14 cellular contexts compared by ENCODE assay signal in the genomic region with DNA sequence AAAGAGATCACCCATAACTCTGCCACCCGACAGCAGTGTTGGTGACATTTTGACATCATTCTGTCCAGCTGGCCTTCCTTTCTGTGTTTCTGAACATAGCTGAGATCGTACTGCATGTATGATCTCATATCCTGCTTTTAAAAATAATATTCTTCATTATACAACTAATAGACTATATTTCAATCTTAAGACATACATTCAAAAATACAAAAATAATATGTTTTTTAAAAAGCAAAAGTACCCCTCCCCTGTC. TPM values are rescaled to one million over a fixed set of nuclear protein-coding genes. Genes with fewer than 3 reads are reported as not detected.
A peak's percentile ranks its signal among the peaks of the same experiment; 100 is the strongest.
DNase-seq lines count a peak whose midpoint lies in the region; ATAC-seq and TF ChIP-seq lines count a peak whose summit lies in the region.
"Had no signal": no experiment of that assay in that cellular context is flagged by ENCODE, and none has a peak within 500 bp of the region (broad histone marks: within the 10 kb centered on the region; RNA-seq: fewer than 3 reads in every experiment).

No MANE protein-coding gene starts in this region.

- no peak overlapping the region for H3K4me3 ChIP-seq in heart right ventricle
- no peak overlapping the region for H3K4me3 ChIP-seq in osteoblast (ENCODE audit: insufficient read depth, low read length)
- no peak overlapping the region for H3K4me3 ChIP-seq in upper lobe of right lung
- H3K4me3 ChIP-seq: mucosa of descending colon, psoas muscle had no signal

- H3K9me3 ChIP-seq in heart right ventricle (no peaks in the 10 kb centered on the region), osteoblast (ENCODE audit: low read depth, low read length) (no peaks in the 10 kb centered on the region), upper lobe of right lung (no peaks in the 10 kb centered on the region)
- H3K9me3 ChIP-seq: mucosa of descending colon, psoas muscle had no signal

- no peak for DNase-seq in heart right ventricle
- DNase-seq in Right ventricle myocardium inferior (ENCODE audit: missing footprints): no peak
- no peak for DNase-seq in epithelial cell of prostate (ENCODE audit: low read depth, low spot score)
- no peak for DNase-seq in osteoblast (ENCODE audit: insufficient read length, low spot score, missing footprints)
- DNase-seq in upper lobe of right lung: no peak
- no peak for DNase-seq in GM03348 (ENCODE audit: low spot score)
- no peak for DNase-seq in effector CD4-positive, alpha-beta T cell
- no peak for DNase-seq in activated CD4-positive, alpha-beta T cell treated with anti-CD3 and anti-CD28 coated beads for 48 hours
- DNase-seq: activated CD4-positive, alpha-beta T cell treated with anti-CD3 and anti-CD28 coated beads, Interleukin-2, amount 50 U/mL, for 1 hour; activated T-cell treated with anti-CD3 and anti-CD28 coated beads, Interleukin-2, amount 50 U/mL, for 48 hours; NCI-H187; NCI-H526 treated with DMSO at 0.1 percent for 48 hours had no signal

- TF ChIP-seq CTCF in heart right ventricle (IDR thresholded peaks at IDR 0.05): no peak
- TF ChIP-seq CTCF in osteoblast (IDR thresholded peaks at IDR 0.05; ENCODE audit: extremely low read depth, low read depth, low read length): no peak
- TF ChIP-seq CTCF in upper lobe of right lung (IDR thresholded peaks at IDR 0.05): no peak

- ATAC-seq in heart right ventricle (no peak), Right ventricle myocardium inferior (no peak), upper lobe of right lung (no peak)

- H4K20me1 ChIP-seq in osteoblast (ENCODE audit: insufficient read depth, low read length): no peaks in the 10 kb centered on the region

- H3K4me2 ChIP-seq in osteoblast (ENCODE audit: insufficient read depth, low read length): peak overlapping the region; percentile 28

- no peaks in the 10 kb centered on the region for H3K27me3 ChIP-seq in heart right ventricle
- H3K27me3 ChIP-seq in osteoblast (ENCODE audit: insufficient read depth, low read length): no peaks in the 10 kb centered on the region
- H3K27me3 ChIP-seq in upper lobe of right lung: no peaks in the 10 kb centered on the region

- no peak overlapping the region for H2AFZ ChIP-seq in osteoblast (ENCODE audit: low read length)

- 36 to 45% methylated on average over 2 of the region's 2 CpGs for WGBS in heart right ventricle, 2 donors

- H3K4me1 ChIP-seq in heart right ventricle: peaks cover under 1 to 31% (median 25%) of the 10 kb centered on the region in 9 donors
- H3K4me1 ChIP-seq in osteoblast (ENCODE audit: insufficient read depth, low read length): peaks cover 16% of the 10 kb centered on the region
- H3K4me1 ChIP-seq in upper lobe of right lung: no peaks in the 10 kb centered on the region
- H3K4me1 ChIP-seq: psoas muscle had no signal

- peaks cover 0 to 61% (median 10%) of the 10 kb centered on the region in 9 donors for H3K36me3 ChIP-seq in heart right ventricle
- peaks cover 42% of the 10 kb centered on the region for H3K36me3 ChIP-seq in osteoblast (ENCODE audit: insufficient read depth, low read length)
- peaks cover 56% of the 10 kb centered on the region for H3K36me3 ChIP-seq in upper lobe of right lung

- H3K27ac ChIP-seq in heart right ventricle (peak overlapping the region; percentile 33 to 80 (median 60)), epithelial cell of prostate (peak overlapping the region; percentile 16), osteoblast (ENCODE audit: low read depth, low read length) (peak overlapping the region; percentile 97), upper lobe of right lung (peak overlapping the region; percentile 79)
- H3K27ac ChIP-seq: psoas muscle had no signal

- no peaks in the 10 kb centered on the region for H3K79me2 ChIP-seq in osteoblast (ENCODE audit: insufficient read depth, low read length)

- intact Hi-C loops in heart right ventricle (cut with DNase I): no loop called here
- intact Hi-C loops in Right ventricle myocardium inferior (cut with DNase I): no loop called here
- intact Hi-C loops in upper lobe of right lung (cut with DNase I): no loop called here

RNA-seq across cellular contexts. Expression of a gene that starts 47.7 kb away (rescaled TPM):
- 10 to 100 TPM; 23.2 to 33.7 (median 28.9) TPM for total RNA-seq in heart right ventricle
- 10 to 100 TPM; 29.0 to 84.9 TPM for polyA plus RNA-seq in heart right ventricle
- total RNA-seq in Right ventricle myocardium inferior: 23.9 TPM
- total RNA-seq in osteoblast: 40.4 and 43.8 TPM in 2 replicates
- 26.4 TPM for total RNA-seq in upper lobe of right lung

Comparison
In these comparisons a context has a peak if more than half of its experiments do, and no peak if none do; other contexts are left out.
1. H3K27ac ChIP-seq: peak in every context shown above with its lines; median percentile 97 in osteoblast; 79 in upper lobe of right lung; 60 in heart right ventricle; 16 in epithelial cell of prostate.